Comparison of ENCODE assay signal across 8 cellular contexts in the genomic region with DNA sequence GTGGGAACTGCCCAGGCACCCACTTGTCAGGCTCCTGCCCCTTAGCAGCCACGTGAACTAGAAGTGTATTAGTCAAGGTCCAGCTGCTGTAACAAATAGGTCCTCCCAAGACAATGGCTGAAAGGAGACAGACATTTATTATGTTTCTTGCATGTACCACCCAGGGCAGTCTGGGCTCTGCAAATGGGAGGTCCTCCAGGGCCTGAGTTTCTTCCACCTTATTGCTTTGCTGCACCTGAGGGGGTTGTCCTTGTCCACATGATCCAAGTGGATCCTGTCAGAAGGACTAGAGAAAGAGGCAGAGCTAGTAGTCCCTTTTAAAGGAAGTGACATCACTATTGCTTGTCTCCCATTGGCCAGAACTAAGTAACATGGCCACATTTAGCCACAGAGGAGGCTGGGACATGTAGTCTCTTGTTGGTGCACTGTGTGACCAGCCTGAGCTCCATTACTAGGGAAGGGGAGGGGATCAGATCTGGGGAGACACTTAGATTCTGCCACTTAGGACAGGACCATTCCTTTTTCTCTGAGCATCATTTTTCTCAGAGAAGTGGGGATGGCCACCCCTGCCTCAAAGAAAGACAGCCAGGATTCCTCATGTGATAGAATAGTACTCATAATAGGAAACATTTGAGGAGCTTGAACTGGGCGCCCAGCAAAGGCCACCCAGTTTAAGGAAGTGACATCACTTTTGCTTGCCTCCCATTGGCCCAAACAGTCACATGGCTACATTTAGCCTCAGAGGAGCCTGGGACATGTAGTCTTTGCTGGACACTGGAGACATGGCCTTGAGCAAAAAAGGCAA. TPM values are rescaled to one million over a fixed set of nuclear protein-coding genes. Genes with fewer than 3 reads are reported as not detected.
DNase-seq lines count a peak whose midpoint lies in the region; ATAC-seq, FAIRE-seq and TF ChIP-seq lines count a peak whose summit lies in the region.

No MANE protein-coding gene starts in this region.

- dilution Hi-C loops in endothelial cell of umbilical vein (cut with MboI; ENCODE audit: extremely low pct_ligation_motif_present, low sequenced_read_pairs): no loop called here

- no peaks in the 10 kb centered on the region for H4K20me1 ChIP-seq in endothelial cell of umbilical vein (replicated peaks; ENCODE audit: control insufficient read depth, extremely low read depth, insufficient read depth, low read length)

- H3K4me1 ChIP-seq in endothelial cell of umbilical vein (ENCODE audit: control insufficient read depth, extremely low read depth, insufficient read depth, low read length) (no peaks in the 10 kb centered on the region), suprapubic skin (no peaks in the 10 kb centered on the region)

- H3K27ac ChIP-seq in endothelial cell of umbilical vein (ENCODE audit: insufficient read depth, low read depth, low read length): no peak overlapping the region
- H3K27ac ChIP-seq in suprapubic skin: no peak overlapping the region

- H3K9ac ChIP-seq in endothelial cell of umbilical vein (replicated peaks; ENCODE audit: extremely low read depth, insufficient read depth, low read length): no peak overlapping the region

- peak; percentile 63 for DNase-seq in Daoy (ENCODE audit: low read depth)
- DNase-seq in HT-29 (ENCODE audit: low spot score): peak; percentile 48
- peak; percentile 59 for DNase-seq in SK-N-DZ (ENCODE audit: low spot score)
- DNase-seq in endothelial cell of umbilical vein (ENCODE audit: low read depth, low spot score): peak; percentile 34
- DNase-seq in putamen (ENCODE audit: low spot score): peak; percentile 27
- no peak for DNase-seq in suprapubic skin (ENCODE audit: low spot score in 2 of 2)

- WGBS in suprapubic skin: 83% methylated on average over 2 of the region's 2 CpGs

- peak; percentile 78 for FAIRE-seq in endothelial cell of umbilical vein (lab: Jason Lieb, UNC)

- POLR2A ChIA-PET in endothelial cell of umbilical vein (lab: Charles Lee): interaction anchor here (0.6 kb wide), 1 partner anchor 16 kb away, joined by 4 read pairs; no protein-coding TSS in a partner anchor

- ATAC-seq in GM19463 (IDR thresholded peaks at IDR 0.05; ENCODE audit: unreplicated experiment): no peak
- no peak for ATAC-seq in GM21576 (IDR thresholded peaks at IDR 0.05; ENCODE audit: unreplicated experiment)

- intact Hi-C loops in endothelial cell of umbilical vein (cut with micrococcal nuclease): no loop called here

- H3K9me1 ChIP-seq in endothelial cell of umbilical vein (replicated peaks; ENCODE audit: control insufficient read depth, extremely low read depth, insufficient read depth, low read length): no peaks in the 10 kb centered on the region

- TF ChIP-seq POLR2A in endothelial cell of umbilical vein (IDR thresholded peaks at IDR 0.05; ENCODE audit: low read depth, low read length) (no peak), suprapubic skin (IDR thresholded peaks at IDR 0.05) (no peak)

- no peak for TF ChIP-seq EP300 in suprapubic skin (IDR thresholded peaks at IDR 0.05)

- no peak overlapping the region for H2AFZ ChIP-seq in endothelial cell of umbilical vein (ENCODE audit: low read depth, low read length)

- H3K36me3 ChIP-seq in endothelial cell of umbilical vein (ENCODE audit: control insufficient read depth in 2 of 2, extremely low read depth in 1 of 2, insufficient read depth in 2 of 2, low read length in 2 of 2) (peaks cover 5 to 24% of the 10 kb centered on the region in 2 experiments), suprapubic skin (peaks cover 82% of the 10 kb centered on the region)

- no peaks in the 10 kb centered on the region for H3K79me2 ChIP-seq in endothelial cell of umbilical vein (ENCODE audit: control insufficient read depth, insufficient read depth, low read length)

- CTCF ChIA-PET in endothelial cell of umbilical vein (lab: Charles Lee): interaction anchor here (0.9 kb wide), 1 partner anchor 138 kb away, joined by 3 read pairs; no protein-coding TSS in a partner anchor

- TF ChIP-seq CTCF in endothelial cell of umbilical vein (IDR thresholded peaks at IDR 0.05; ENCODE audit: extremely low read depth in 1 of 2, insufficient read depth in 1 of 2, low read depth in 1 of 2, low read length in 2 of 2) (no peak), suprapubic skin (IDR thresholded peaks at IDR 0.05) (no peak)

- no peaks in the 10 kb centered on the region for H3K9me3 ChIP-seq in endothelial cell of umbilical vein (replicated peaks; ENCODE audit: control insufficient read depth, insufficient read depth, low read length)
- H3K9me3 ChIP-seq in suprapubic skin: no peaks in the 10 kb centered on the region

- BruUV-seq in endothelial cell of umbilical vein (replicated peaks; lab: Mats Ljungman, UMichigan): no TSS peak

- no peak overlapping the region for H3K4me3 ChIP-seq in endothelial cell of umbilical vein (replicated peaks in 1 of 3; ENCODE audit: insufficient read depth in 1 of 3, low read depth in 1 of 3, low read length in 3 of 3)
- H3K4me3 ChIP-seq in suprapubic skin: no peak overlapping the region

- H3K27me3 ChIP-seq in endothelial cell of umbilical vein (ENCODE audit: control insufficient read depth in 2 of 2, insufficient read depth in 2 of 2, low read length in 2 of 2) (no peaks in the 10 kb centered on the region), suprapubic skin (no peaks in the 10 kb centered on the region)

- H3K4me2 ChIP-seq in endothelial cell of umbilical vein (ENCODE audit: insufficient read depth, low read length): no peak overlapping the region

RNA-seq across cellular contexts. Expression of gene CC2D1A, which starts 15.1 kb away (rescaled TPM):
- 17.8 and 22.7 TPM in 2 replicates for total RNA-seq in Daoy (2014; rRNA removed; shearing (Covaris generic))
- total RNA-seq in HT-29 (2014; rRNA removed; shearing (Covaris generic)): 36.0 and 39.6 TPM in 2 replicates
- 17.1 and 19.8 TPM in 2 replicates for polyA plus RNA-seq in SK-N-DZ (2014; cell fraction: cytosol; rRNA removed)
- polyA plus RNA-seq in SK-N-DZ (2014; cell fraction: nucleus; rRNA removed): 56.8 and 60.6 TPM in 2 replicates
- total RNA-seq in endothelial cell of umbilical vein (29.8 and 33.7 TPM in 2 replicates), suprapubic skin (10 to 100 TPM; 48.0 to 94.9 (median 66.7) TPM)
- 13.6 and 14.9 TPM in 2 replicates for polyA plus RNA-seq in endothelial cell of umbilical vein
- 8.8 and 11.9 TPM in 2 replicates for polyA plus RNA-seq in endothelial cell of umbilical vein (2011; cell fraction: cytosol; rRNA removed)
- 52.8 and 58.8 TPM in 2 replicates for polyA plus RNA-seq in endothelial cell of umbilical vein (2011; cell fraction: nucleus; rRNA removed)
- 18.0 and 20.7 TPM in 2 replicates for polyA plus RNA-seq in endothelial cell of umbilical vein (2012)
- 7.1 and 12.5 TPM in 2 replicates for polyA minus RNA-seq in endothelial cell of umbilical vein
- 12.3 TPM for polyA minus RNA-seq in endothelial cell of umbilical vein (2011; cell fraction: cytosol; rRNA and poly(A)+ RNA removed)
- 12.0 and 18.0 TPM in 2 replicates for polyA minus RNA-seq in endothelial cell of umbilical vein (2011; cell fraction: nucleus; rRNA and poly(A)+ RNA removed)

RNA-seq across cellular contexts. Expression of gene BRME1, which starts 15.2 kb away (rescaled TPM):
- total RNA-seq in Daoy (2014; rRNA removed; shearing (Covaris generic)): 2.1 and 7.9 TPM in 2 replicates
- 2.2 and 3.9 TPM in 2 replicates for total RNA-seq in HT-29 (2014; rRNA removed; shearing (Covaris generic))
- polyA plus RNA-seq in SK-N-DZ (2014; cell fraction: cytosol; rRNA removed): 5.6 and 10.4 TPM in 2 replicates
- polyA plus RNA-seq in SK-N-DZ (2014; cell fraction: nucleus; rRNA removed): 16.4 and 31.3 TPM in 2 replicates
- total RNA-seq in endothelial cell of umbilical vein (1.5 and 2.5 TPM in 2 replicates), suprapubic skin (10 to 100 TPM in 2 of 4 donors, 1 to 10 TPM in 2; 7.6 to 23.0 (median 9.9) TPM)
- 0.69 and 0.86 TPM in 2 replicates for polyA plus RNA-seq in endothelial cell of umbilical vein
- polyA plus RNA-seq in endothelial cell of umbilical vein (2011; cell fraction: cytosol; rRNA removed): 0.39 and 0.76 TPM in 2 replicates
- polyA plus RNA-seq in endothelial cell of umbilical vein (2011; cell fraction: nucleus; rRNA removed): 2.4 and 2.9 TPM in 2 replicates
- polyA plus RNA-seq in endothelial cell of umbilical vein (2012): 0.50 and 1.1 TPM in 2 replicates
- polyA minus RNA-seq in endothelial cell of umbilical vein: 0.56 and 0.66 TPM in 2 replicates
- polyA minus RNA-seq in endothelial cell of umbilical vein (2011; cell fraction: cytosol; rRNA and poly(A)+ RNA removed): 5.5 TPM
- 0.82 and 1.2 TPM in 2 replicates for polyA minus RNA-seq in endothelial cell of umbilical vein (2011; cell fraction: nucleus; rRNA and poly(A)+ RNA removed)

RNA-seq across cellular contexts. Expression of gene PODNL1, which starts 17.1 kb away (rescaled TPM):
- total RNA-seq in Daoy (2014; rRNA removed; shearing (Covaris generic)): not detected in 2 replicates
- 0.34 and 1.1 TPM in 2 replicates for total RNA-seq in HT-29 (2014; rRNA removed; shearing (Covaris generic))
- polyA plus RNA-seq in SK-N-DZ (2014; cell fraction: cytosol; rRNA removed): not detected in 2 replicates
- polyA plus RNA-seq in SK-N-DZ (2014; cell fraction: nucleus; rRNA removed): not detected in 2 replicates
- total RNA-seq in endothelial cell of umbilical vein: 2.0 TPM in 1 of 2 replicates, not detected in the other
- polyA plus RNA-seq in endothelial cell of umbilical vein: 0.21 and 0.32 TPM in 2 replicates
- 0.12 and 0.25 TPM in 2 replicates for polyA plus RNA-seq in endothelial cell of umbilical vein (2011; cell fraction: cytosol; rRNA removed)
- polyA plus RNA-seq in endothelial cell of umbilical vein (2011; cell fraction: nucleus; rRNA removed): 0.48 and 0.66 TPM in 2 replicates
- polyA plus RNA-seq in endothelial cell of umbilical vein (2012): 0.96 and 1.4 TPM in 2 replicates
- not detected in 2 replicates for polyA minus RNA-seq in endothelial cell of umbilical vein
- not detected for polyA minus RNA-seq in endothelial cell of umbilical vein (2011; cell fraction: cytosol; rRNA and poly(A)+ RNA removed)
- polyA minus RNA-seq in endothelial cell of umbilical vein (2011; cell fraction: nucleus; rRNA and poly(A)+ RNA removed): not detected in 2 replicates
- 10 to 100 TPM in 1 of 4 donors, 1 to 10 TPM in 3; 2.3 to 10.6 (median 5.7) TPM for total RNA-seq in suprapubic skin

RNA-seq across cellular contexts. Expression of gene DCAF15, which starts 31.2 kb away (rescaled TPM):
- total RNA-seq in Daoy (2014; rRNA removed; shearing (Covaris generic)): 29.4 and 40.5 TPM in 2 replicates
- 46.6 and 47.2 TPM in 2 replicates for total RNA-seq in HT-29 (2014; rRNA removed; shearing (Covaris generic))
- 36.7 and 46.9 TPM in 2 replicates for polyA plus RNA-seq in SK-N-DZ (2014; cell fraction: cytosol; rRNA removed)
- polyA plus RNA-seq in SK-N-DZ (2014; cell fraction: nucleus; rRNA removed): 120 and 125 TPM in 2 replicates
- total RNA-seq in endothelial cell of umbilical vein (42.4 and 47.9 TPM in 2 replicates), suprapubic skin (10 to 100 TPM; 38.3 to 52.3 (median 46.2) TPM)
- 41.9 and 50.5 TPM in 2 replicates for polyA plus RNA-seq in endothelial cell of umbilical vein
- 17.5 and 25.6 TPM in 2 replicates for polyA plus RNA-seq in endothelial cell of umbilical vein (2011; cell fraction: cytosol; rRNA removed)
- polyA plus RNA-seq in endothelial cell of umbilical vein (2011; cell fraction: nucleus; rRNA removed): 124 and 130 TPM in 2 replicates
- 25.6 and 28.5 TPM in 2 replicates for polyA plus RNA-seq in endothelial cell of umbilical vein (2012)
- 32.7 and 34.6 TPM in 2 replicates for polyA minus RNA-seq in endothelial cell of umbilical vein
- 11.8 TPM for polyA minus RNA-seq in endothelial cell of umbilical vein (2011; cell fraction: cytosol; rRNA and poly(A)+ RNA removed)
- polyA minus RNA-seq in endothelial cell of umbilical vein (2011; cell fraction: nucleus; rRNA and poly(A)+ RNA removed): 27.6 and 31.1 TPM in 2 replicates

RNA-seq across cellular contexts. Expression of gene NANOS3, which starts 44.2 kb away (rescaled TPM):
- total RNA-seq in Daoy (2014; rRNA removed; shearing (Covaris generic)): 1.6 TPM in 1 of 2 replicates, not detected in the other
- total RNA-seq in HT-29 (2014; rRNA removed; shearing (Covaris generic)): not detected in 2 replicates
- polyA plus RNA-seq in SK-N-DZ (2014; cell fraction: cytosol; rRNA removed): 0.72 and 0.95 TPM in 2 replicates
- polyA plus RNA-seq in SK-N-DZ (2014; cell fraction: nucleus; rRNA removed): 14.5 and 24.4 TPM in 2 replicates
- total RNA-seq in endothelial cell of umbilical vein (3.4 and 4.4 TPM in 2 replicates), suprapubic skin (not detected)
- polyA plus RNA-seq in endothelial cell of umbilical vein: 1.0 and 1.5 TPM in 2 replicates
- 0.38 and 0.93 TPM in 2 replicates for polyA plus RNA-seq in endothelial cell of umbilical vein (2011; cell fraction: cytosol; rRNA removed)
- polyA plus RNA-seq in endothelial cell of umbilical vein (2011; cell fraction: nucleus; rRNA removed): 0.55 and 1.3 TPM in 2 replicates
- polyA plus RNA-seq in endothelial cell of umbilical vein (2012): 1.6 and 1.7 TPM in 2 replicates
- 0.72 TPM in 1 of 2 replicates, not detected in the other for polyA minus RNA-seq in endothelial cell of umbilical vein
- polyA minus RNA-seq in endothelial cell of umbilical vein (2011; cell fraction: cytosol; rRNA and poly(A)+ RNA removed): not detected
- 2.5 TPM in 1 of 2 replicates, not detected in the other for polyA minus RNA-seq in endothelial cell of umbilical vein (2011; cell fraction: nucleus; rRNA and poly(A)+ RNA removed)

Comparison
In these comparisons a context has a peak if more than half of its experiments do, and no peak if none do; other contexts are left out.
1. DNase-seq: peak in Daoy (single experiment), HT-29 (single experiment), SK-N-DZ (single experiment), endothelial cell of umbilical vein (single experiment) and putamen (single experiment); none in suprapubic skin (0 of 2).